In genomic region chr20:53175135-53175780, GRCh38 we compare ENCODE assay signal across 1 cellular context.
TF ChIP-seq lines count a peak whose summit lies in the region.

No MANE protein-coding gene starts in this region.

TF ChIP-seq in K562, 482 proteins besides CTCF, POLR2A, EP300 and RAD21 (continued from another document and continues in another):
- TF ChIP-seq MAFF (IDR thresholded peaks at IDR 0.05; ENCODE audit: low read length) = peak; percentile 5; the same call in 1 of the 2 replicates
- no peak for TF ChIP-seq ZNF778 (CRISPR knock-in tag; IDR thresholded peaks at IDR 0.05)
- TF ChIP-seq SRSF3 (IDR thresholded peaks at IDR 0.05; ENCODE audit: insufficient read depth, low read length) = no peak
- TF ChIP-seq ZFX (CRISPR knock-in tag; IDR thresholded peaks at IDR 0.05) = no peak
- TF ChIP-seq ZNF445 (CRISPR knock-in tag; IDR thresholded peaks at IDR 0.05; ENCODE audit: low read depth) = no peak
- no peak for TF ChIP-seq ELF2 (CRISPR knock-in tag; IDR thresholded peaks at IDR 0.05)
- TF ChIP-seq CBX8 (IDR thresholded peaks at IDR 0.05; ENCODE audit: borderline replicate concordance, extremely low read depth, low read depth, low read length, poor library complexity, severe bottlenecking) = no peak
- peak; percentile 94 for TF ChIP-seq RUNX1 (IDR thresholded peaks at IDR 0.05; ENCODE audit: low read depth)
- peak; percentile 99 for TF ChIP-seq ZNF589 (CRISPR knock-in tag; IDR thresholded peaks at IDR 0.05; ENCODE audit: low read depth)
- TF ChIP-seq, protein P1, sequence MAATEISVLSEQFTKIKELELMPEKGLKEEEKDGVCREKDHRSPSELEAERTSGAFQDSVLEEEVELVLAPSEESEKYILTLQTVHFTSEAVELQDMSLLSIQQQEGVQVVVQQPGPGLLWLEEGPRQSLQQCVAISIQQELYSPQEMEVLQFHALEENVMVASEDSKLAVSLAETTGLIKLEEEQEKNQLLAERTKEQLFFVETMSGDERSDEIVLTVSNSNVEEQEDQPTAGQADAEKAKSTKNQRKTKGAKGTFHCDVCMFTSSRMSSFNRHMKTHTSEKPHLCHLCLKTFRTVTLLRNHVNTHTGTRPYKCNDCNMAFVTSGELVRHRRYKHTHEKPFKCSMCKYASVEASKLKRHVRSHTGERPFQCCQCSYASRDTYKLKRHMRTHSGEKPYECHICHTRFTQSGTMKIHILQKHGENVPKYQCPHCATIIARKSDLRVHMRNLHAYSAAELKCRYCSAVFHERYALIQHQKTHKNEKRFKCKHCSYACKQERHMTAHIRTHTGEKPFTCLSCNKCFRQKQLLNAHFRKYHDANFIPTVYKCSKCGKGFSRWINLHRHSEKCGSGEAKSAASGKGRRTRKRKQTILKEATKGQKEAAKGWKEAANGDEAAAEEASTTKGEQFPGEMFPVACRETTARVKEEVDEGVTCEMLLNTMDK (IDR thresholded peaks at IDR 0.05; ENCODE audit: borderline replicate concordance, insufficient read depth, low read depth, low read length, poor library complexity, severe bottlenecking) = no peak
- TF ChIP-seq, protein P2, sequence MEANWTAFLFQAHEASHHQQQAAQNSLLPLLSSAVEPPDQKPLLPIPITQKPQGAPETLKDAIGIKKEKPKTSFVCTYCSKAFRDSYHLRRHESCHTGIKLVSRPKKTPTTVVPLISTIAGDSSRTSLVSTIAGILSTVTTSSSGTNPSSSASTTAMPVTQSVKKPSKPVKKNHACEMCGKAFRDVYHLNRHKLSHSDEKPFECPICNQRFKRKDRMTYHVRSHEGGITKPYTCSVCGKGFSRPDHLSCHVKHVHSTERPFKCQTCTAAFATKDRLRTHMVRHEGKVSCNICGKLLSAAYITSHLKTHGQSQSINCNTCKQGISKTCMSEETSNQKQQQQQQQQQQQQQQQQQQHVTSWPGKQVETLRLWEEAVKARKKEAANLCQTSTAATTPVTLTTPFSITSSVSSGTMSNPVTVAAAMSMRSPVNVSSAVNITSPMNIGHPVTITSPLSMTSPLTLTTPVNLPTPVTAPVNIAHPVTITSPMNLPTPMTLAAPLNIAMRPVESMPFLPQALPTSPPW (CRISPR knock-in tag; IDR thresholded peaks at IDR 0.05) = peak; percentile 83
- no peak for TF ChIP-seq DEAF1 (CRISPR knock-in tag; IDR thresholded peaks at IDR 0.05)
- no peak for TF ChIP-seq NR2F6 (CRISPR knock-in tag; IDR thresholded peaks at IDR 0.05)
- peak; percentile 86; the same call in 1 of the 2 replicates for TF ChIP-seq HEY1 (CRISPR knock-in tag; IDR thresholded peaks at IDR 0.05; ENCODE audit: borderline replicate concordance)
- TF ChIP-seq ZFP36 (IDR thresholded peaks at IDR 0.05; ENCODE audit: low read depth, low read length, partially characterized antibody) = peak; percentile 65
- TF ChIP-seq PHF20 (IDR thresholded peaks at IDR 0.05; ENCODE audit: partially characterized antibody) = no peak
- TF ChIP-seq MLLT1 (IDR thresholded peaks at IDR 0.05) = peak; percentile 72 to 90; a peak in 3 of 4 replicates
- peak; percentile 99 for TF ChIP-seq HDAC2 (IDR thresholded peaks at IDR 0.05)
- TF ChIP-seq, protein P3, sequence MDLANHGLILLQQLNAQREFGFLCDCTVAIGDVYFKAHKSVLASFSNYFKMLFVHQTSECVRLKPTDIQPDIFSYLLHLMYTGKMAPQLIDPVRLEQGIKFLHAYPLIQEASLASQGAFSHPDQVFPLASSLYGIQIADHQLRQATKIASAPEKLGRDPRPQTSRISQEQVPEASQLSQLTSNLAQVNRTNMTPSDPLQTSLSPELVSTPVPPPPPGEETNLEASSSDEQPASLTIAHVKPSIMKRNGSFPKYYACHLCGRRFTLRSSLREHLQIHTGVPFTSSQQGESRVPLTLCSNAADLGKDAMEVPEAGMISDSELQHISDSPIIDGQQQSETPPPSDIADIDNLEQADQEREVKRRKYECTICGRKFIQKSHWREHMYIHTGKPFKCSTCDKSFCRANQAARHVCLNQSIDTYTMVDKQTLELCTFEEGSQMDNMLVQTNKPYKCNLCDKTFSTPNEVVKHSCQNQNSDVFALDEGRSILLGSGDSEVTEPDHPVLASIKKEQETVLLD (IDR thresholded peaks at IDR 0.05) = peak; percentile 88; the same call in 1 of the 2 replicates
- TF ChIP-seq RBFOX2 (IDR thresholded peaks at IDR 0.05; ENCODE audit: low read depth, low read length) = no peak
- TF ChIP-seq ID3 (CRISPR knock-in tag; IDR thresholded peaks at IDR 0.05) = no peak
- 0 out of 2 replicates have a peak, but pooled peaks have one; percentile 80 for TF ChIP-seq ID3 (tag; IDR thresholded peaks at IDR 0.05)
- TF ChIP-seq POLR2AphosphoS5 (IDR thresholded peaks at IDR 0.05; ENCODE audit: control insufficient read depth, insufficient read depth, low read depth, low read length) = peak; percentile 99
- no peak for TF ChIP-seq HNRNPH1 (optimal IDR thresholded peaks at IDR 0.05; ENCODE audit: low read depth, low read length)
- TF ChIP-seq FOXM1 (IDR thresholded peaks at IDR 0.05; ENCODE audit: low read depth) = peak; percentile 98
- no peak for TF ChIP-seq FOXM1 (CRISPR knock-in tag; IDR thresholded peaks at IDR 0.05; ENCODE audit: low read depth)
- TF ChIP-seq STAT5A (IDR thresholded peaks at IDR 0.05; ENCODE audit: borderline replicate concordance, low read length) = peak; percentile 99
- peak; percentile 72 for TF ChIP-seq TAF9B (IDR thresholded peaks at IDR 0.05; ENCODE audit: partially characterized antibody)
- TF ChIP-seq TCF7 (IDR thresholded peaks at IDR 0.05; ENCODE audit: borderline replicate concordance) = peak; percentile 70; the same call in 1 of the 2 replicates
- TF ChIP-seq ARID3A (IDR thresholded peaks at IDR 0.05; ENCODE audit: borderline replicate concordance, low read depth, low read length) = 0 out of 2 replicates have a peak, but pooled peaks have one; percentile 49
- TF ChIP-seq FOXK2 (conservative IDR thresholded peaks at IDR 0.05 in 1 of 2, IDR thresholded peaks at IDR 0.05 in 1 of 2; ENCODE audit: low read depth in 2 of 2) = peak; percentile 78 to 84
- TF ChIP-seq, protein P4, sequence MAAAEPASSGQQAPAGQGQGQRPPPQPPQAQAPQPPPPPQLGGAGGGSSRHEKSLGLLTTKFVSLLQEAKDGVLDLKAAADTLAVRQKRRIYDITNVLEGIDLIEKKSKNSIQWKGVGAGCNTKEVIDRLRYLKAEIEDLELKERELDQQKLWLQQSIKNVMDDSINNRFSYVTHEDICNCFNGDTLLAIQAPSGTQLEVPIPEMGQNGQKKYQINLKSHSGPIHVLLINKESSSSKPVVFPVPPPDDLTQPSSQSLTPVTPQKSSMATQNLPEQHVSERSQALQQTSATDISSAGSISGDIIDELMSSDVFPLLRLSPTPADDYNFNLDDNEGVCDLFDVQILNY (CRISPR knock-in tag; IDR thresholded peaks at IDR 0.05) = no peak
- TF ChIP-seq ESRRB (CRISPR knock-in tag; IDR thresholded peaks at IDR 0.05; ENCODE audit: borderline replicate concordance) = no peak
- TF ChIP-seq EWSR1 (IDR thresholded peaks at IDR 0.05; ENCODE audit: borderline replicate concordance, low read depth, partially characterized antibody) = no peak
- TF ChIP-seq ZNF655 (CRISPR knock-in tag; IDR thresholded peaks at IDR 0.05) = no peak
- no peak for TF ChIP-seq XRCC5 (IDR thresholded peaks at IDR 0.05; ENCODE audit: low read depth, low read length)
- TF ChIP-seq RCOR1 (IDR thresholded peaks at IDR 0.05; ENCODE audit: borderline replicate concordance in 1 of 2, low read depth in 2 of 2, low read length in 2 of 2) = peak; percentile 96 to 99
- TF ChIP-seq SRSF1 (IDR thresholded peaks at IDR 0.05; ENCODE audit: low read depth, low read length) = no peak
- TF ChIP-seq RBBP5 (IDR thresholded peaks at IDR 0.05; ENCODE audit: borderline replicate concordance, insufficient read depth, low read length, poor library complexity, severe bottlenecking) = no peak
- TF ChIP-seq ARID3B (CRISPR knock-in tag; IDR thresholded peaks at IDR 0.05; ENCODE audit: borderline replicate concordance) = no peak
- no peak for TF ChIP-seq ZNF436 (CRISPR knock-in tag; IDR thresholded peaks at IDR 0.05)
- no peak for TF ChIP-seq SAFB (IDR thresholded peaks at IDR 0.05; ENCODE audit: borderline replicate concordance, low read depth, low read length)
- TF ChIP-seq ATF2 (CRISPR knock-in tag; IDR thresholded peaks at IDR 0.05) = no peak
